Comparison of ENCODE assay signal across 1 cellular context in the genomic region with DNA sequence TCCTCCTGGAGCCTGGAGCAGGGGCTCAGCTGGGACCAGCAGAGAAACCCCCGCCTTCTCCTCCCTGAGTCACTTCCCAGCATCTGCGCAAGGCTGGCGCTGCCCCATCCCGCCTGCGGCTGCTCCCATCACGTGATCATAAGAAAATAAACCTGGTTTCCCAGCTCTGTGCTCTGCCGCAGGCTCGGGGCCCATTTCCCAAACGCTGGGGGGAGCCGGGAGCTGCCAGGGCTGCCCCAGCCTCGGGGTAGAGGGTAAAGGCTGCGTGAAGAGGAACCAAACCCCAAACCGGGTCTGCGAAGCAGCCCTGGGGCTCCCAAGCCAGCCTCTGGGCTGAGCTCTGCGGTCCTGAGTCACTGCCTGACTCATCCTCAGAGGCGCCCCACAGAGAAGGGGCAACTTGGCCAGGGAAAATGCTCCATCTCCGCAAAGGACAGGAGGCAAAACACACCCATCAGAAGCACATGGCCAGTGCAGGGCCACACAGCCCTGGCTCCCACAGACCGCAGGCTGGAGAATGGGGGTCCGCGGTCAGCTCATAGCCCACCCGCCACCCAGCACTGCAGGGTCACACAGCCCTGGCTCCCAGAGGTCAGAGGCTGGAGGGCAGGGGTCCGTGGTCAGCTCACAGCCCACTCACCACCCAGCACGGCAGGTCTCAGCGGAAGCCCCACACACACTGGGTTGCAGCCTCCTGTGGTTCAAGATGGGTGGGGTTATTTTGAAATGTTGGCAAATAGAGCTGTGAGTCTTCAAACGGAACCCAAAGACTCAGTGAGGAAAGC.
A peak's percentile ranks its signal among the peaks of the same experiment; 100 is the strongest.
TF ChIP-seq lines count a peak whose summit lies in the region.

No MANE protein-coding gene starts in this region.

TF ChIP-seq in K562, 482 proteins besides CTCF, POLR2A, EP300 and RAD21 (continued from another document and continues in another):
- TF ChIP-seq STAT6 (CRISPR knock-in tag; IDR thresholded peaks at IDR 0.05), result no peak
- TF ChIP-seq SMARCE1 (IDR thresholded peaks at IDR 0.05), result peak; percentile 93
- TF ChIP-seq ATF6 (CRISPR knock-in tag; IDR thresholded peaks at IDR 0.05), result no peak
- no peak for TF ChIP-seq NR2C2 (CRISPR knock-in tag; IDR thresholded peaks at IDR 0.05)
- peak; percentile 68 for TF ChIP-seq NR2C2 (tag; IDR thresholded peaks at IDR 0.05)
- no peak for TF ChIP-seq ESRRA (IDR thresholded peaks at IDR 0.05; ENCODE audit: borderline replicate concordance, low read depth)
- TF ChIP-seq ZBTB49 (CRISPR knock-in tag; IDR thresholded peaks at IDR 0.05; ENCODE audit: borderline replicate concordance), result no peak
- TF ChIP-seq ZKSCAN3 (CRISPR knock-in tag; IDR thresholded peaks at IDR 0.05), result no peak
- TF ChIP-seq POLR2AphosphoS2 (IDR thresholded peaks at IDR 0.05; ENCODE audit: low read length), result no peak
- no peak for TF ChIP-seq ZBTB12 (CRISPR knock-in tag; IDR thresholded peaks at IDR 0.05)
- TF ChIP-seq ZNF134 (CRISPR knock-in tag; conservative IDR thresholded peaks at IDR 0.05), result no peak
- TF ChIP-seq ZNF586 (CRISPR knock-in tag; conservative IDR thresholded peaks at IDR 0.05), result no peak
- TF ChIP-seq, protein P1, sequence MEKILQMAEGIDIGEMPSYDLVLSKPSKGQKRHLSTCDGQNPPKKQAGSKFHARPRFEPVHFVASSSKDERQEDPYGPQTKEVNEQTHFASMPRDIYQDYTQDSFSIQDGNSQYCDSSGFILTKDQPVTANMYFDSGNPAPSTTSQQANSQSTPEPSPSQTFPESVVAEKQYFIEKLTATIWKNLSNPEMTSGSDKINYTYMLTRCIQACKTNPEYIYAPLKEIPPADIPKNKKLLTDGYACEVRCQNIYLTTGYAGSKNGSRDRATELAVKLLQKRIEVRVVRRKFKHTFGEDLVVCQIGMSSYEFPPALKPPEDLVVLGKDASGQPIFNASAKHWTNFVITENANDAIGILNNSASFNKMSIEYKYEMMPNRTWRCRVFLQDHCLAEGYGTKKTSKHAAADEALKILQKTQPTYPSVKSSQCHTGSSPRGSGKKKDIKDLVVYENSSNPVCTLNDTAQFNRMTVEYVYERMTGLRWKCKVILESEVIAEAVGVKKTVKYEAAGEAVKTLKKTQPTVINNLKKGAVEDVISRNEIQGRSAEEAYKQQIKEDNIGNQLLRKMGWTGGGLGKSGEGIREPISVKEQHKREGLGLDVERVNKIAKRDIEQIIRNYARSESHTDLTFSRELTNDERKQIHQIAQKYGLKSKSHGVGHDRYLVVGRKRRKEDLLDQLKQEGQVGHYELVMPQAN (IDR thresholded peaks at IDR 0.05; ENCODE audit: borderline replicate concordance), result no peak
- no peak for TF ChIP-seq CTCFL (IDR thresholded peaks at IDR 0.05; ENCODE audit: borderline replicate concordance, insufficient read depth, low read depth, low read length, poor library complexity, severe bottlenecking)
- TF ChIP-seq PHB (CRISPR knock-in tag; IDR thresholded peaks at IDR 0.05), result no peak
- TF ChIP-seq, protein P2, sequence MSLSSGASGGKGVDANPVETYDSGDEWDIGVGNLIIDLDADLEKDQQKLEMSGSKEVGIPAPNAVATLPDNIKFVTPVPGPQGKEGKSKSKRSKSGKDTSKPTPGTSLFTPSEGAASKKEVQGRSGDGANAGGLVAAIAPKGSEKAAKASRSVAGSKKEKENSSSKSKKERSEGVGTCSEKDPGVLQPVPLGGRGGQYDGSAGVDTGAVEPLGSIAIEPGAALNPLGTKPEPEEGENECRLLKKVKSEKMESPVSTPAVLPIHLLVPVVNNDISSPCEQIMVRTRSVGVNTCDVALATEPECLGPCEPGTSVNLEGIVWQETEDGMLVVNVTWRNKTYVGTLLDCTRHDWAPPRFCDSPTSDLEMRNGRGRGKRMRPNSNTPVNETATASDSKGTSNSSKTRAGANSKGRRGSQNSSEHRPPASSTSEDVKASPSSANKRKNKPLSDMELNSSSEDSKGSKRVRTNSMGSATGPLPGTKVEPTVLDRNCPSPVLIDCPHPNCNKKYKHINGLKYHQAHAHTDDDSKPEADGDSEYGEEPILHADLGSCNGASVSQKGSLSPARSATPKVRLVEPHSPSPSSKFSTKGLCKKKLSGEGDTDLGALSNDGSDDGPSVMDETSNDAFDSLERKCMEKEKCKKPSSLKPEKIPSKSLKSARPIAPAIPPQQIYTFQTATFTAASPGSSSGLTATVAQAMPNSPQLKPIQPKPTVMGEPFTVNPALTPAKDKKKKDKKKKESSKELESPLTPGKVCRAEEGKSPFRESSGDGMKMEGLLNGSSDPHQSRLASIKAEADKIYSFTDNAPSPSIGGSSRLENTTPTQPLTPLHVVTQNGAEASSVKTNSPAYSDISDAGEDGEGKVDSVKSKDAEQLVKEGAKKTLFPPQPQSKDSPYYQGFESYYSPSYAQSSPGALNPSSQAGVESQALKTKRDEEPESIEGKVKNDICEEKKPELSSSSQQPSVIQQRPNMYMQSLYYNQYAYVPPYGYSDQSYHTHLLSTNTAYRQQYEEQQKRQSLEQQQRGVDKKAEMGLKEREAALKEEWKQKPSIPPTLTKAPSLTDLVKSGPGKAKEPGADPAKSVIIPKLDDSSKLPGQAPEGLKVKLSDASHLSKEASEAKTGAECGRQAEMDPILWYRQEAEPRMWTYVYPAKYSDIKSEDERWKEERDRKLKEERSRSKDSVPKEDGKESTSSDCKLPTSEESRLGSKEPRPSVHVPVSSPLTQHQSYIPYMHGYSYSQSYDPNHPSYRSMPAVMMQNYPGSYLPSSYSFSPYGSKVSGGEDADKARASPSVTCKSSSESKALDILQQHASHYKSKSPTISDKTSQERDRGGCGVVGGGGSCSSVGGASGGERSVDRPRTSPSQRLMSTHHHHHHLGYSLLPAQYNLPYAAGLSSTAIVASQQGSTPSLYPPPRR (CRISPR knock-in tag; IDR thresholded peaks at IDR 0.05; ENCODE audit: borderline replicate concordance), result no peak
- TF ChIP-seq, protein P3, sequence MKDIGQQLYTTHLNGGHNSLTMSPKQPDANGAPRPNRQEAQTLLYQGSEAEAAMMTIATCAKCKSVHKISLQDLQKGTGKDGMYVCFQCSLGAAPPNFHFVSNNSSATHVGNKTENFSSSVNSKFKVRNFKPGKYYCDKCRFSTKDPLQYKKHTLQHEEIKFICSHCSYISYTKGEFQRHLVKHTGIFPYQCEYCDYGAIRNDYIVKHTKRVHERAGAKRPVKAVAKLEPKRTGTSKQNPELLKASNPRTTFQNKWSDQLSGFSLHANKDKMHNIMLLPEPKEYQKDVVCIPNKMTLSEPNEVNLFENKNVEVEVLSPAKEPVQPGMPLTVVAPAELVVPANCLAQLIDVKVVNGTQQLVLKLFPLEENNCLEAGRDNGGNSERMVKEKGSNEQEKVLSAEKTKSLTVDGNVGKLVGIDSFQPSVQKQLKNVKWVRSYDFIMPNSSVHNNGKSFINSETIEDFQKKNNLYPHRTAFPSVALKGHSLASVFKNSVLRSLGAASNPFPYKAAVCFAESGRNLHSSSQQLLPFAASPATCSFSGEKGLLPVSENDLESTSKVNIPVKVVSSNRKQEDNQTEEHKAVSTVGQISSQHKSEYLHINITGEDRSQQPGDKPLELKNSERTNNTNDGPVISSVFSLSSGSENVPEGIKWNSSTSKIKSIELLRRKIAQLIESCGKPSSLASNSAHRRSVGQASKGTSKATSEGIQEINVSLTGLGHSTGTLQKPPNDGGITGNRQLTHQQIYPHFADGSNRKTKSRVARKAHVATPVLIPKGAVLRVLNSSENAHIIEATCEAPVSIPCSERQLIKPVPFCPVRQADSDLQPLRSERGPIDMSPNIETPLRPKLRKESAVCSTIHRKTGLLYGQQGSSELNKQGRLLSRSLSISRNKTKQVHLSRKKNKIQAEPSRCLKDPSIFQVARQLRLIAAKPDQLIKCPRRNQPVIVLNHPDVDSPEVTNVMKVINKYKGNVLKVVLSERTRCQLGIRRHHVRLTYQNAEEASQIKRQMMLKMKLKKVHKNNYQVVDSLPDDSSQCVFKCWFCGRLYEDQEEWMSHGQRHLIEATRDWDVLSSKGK (CRISPR knock-in tag; IDR thresholded peaks at IDR 0.05), result no peak
- TF ChIP-seq DACH1 (IDR thresholded peaks at IDR 0.05; ENCODE audit: partially characterized antibody), result no peak
- no peak for TF ChIP-seq E2F5 (CRISPR knock-in tag; IDR thresholded peaks at IDR 0.05)
- no peak for TF ChIP-seq NFIX (CRISPR knock-in tag; IDR thresholded peaks at IDR 0.05; ENCODE audit: low read depth)
- no peak for TF ChIP-seq RNF2 (IDR thresholded peaks at IDR 0.05)
- no peak for TF ChIP-seq DLX4 (CRISPR knock-in tag; IDR thresholded peaks at IDR 0.05)
- TF ChIP-seq RFX5 (IDR thresholded peaks at IDR 0.05; ENCODE audit: low read depth, low read length), result no peak
